18 cellular contexts compared by ENCODE assay signal in genomic region chr7:70318511-70318910, GRCh38.
DNase-seq lines count a peak whose midpoint lies in the region; ATAC-seq and TF ChIP-seq lines count a peak whose summit lies in the region.
"Had no signal": no experiment of that assay in that cellular context is flagged by ENCODE, and none has a peak within 500 bp of the region (broad histone marks: within the 10 kb centered on the region; RNA-seq: fewer than 3 reads in every experiment).

No MANE protein-coding gene starts in this region.

- no peak overlapping the region for H3K4me3 ChIP-seq in DND-41 (ENCODE audit: low read depth in 1 of 2, low read length in 2 of 2)
- no peak overlapping the region for H3K4me3 ChIP-seq in ovary
- H3K4me3 ChIP-seq: MG63, SJCRH30 had no signal

- H3K4me3 Mint-ChIP-seq in activated CD4-positive, alpha-beta T cell treated with anti-CD3 and anti-CD28 coated beads, Interleukin-2, amount 10 ng/mL, durations not matched to agents 7 days and 5 days, result no peak overlapping the region
- no peak overlapping the region for H3K4me3 Mint-ChIP-seq in activated CD4-positive, alpha-beta T cell treated with anti-CD3 and anti-CD28 coated beads, Interleukin-2, amount 10 ng/mL, durations not matched to agents 24 days and 14 days
- no peak overlapping the region for H3K4me3 Mint-ChIP-seq in activated naive CD8-positive, alpha-beta T cell treated with anti-CD3 and anti-CD28 coated beads, Interleukin-2, amount 50 U/mL, for 24 hours
- no peak overlapping the region for H3K4me3 Mint-ChIP-seq in stimulated activated naive CD8-positive, alpha-beta T cell treated with anti-CD3 and anti-CD28 coated beads, Interleukin-15, amount 100 ng/mL, for 72 hours

- POLR2A ChIA-PET in activated CD4-positive, alpha-beta T cell treated with anti-CD3 and anti-CD28 coated beads, Interleukin-2, amount 10 ng/mL, durations not matched to agents 7 days and 5 days (lab: Charles Lee), result interaction anchor here (0.5 kb wide), 1 partner anchor 477 kb away, joined by 3 read pairs; no protein-coding TSS in a partner anchor

- peak overlapping the region; percentile 72 for H3K27ac Mint-ChIP-seq in activated CD4-positive, alpha-beta T cell treated with anti-CD3 and anti-CD28 coated beads, Interleukin-2, amount 10 ng/mL, durations not matched to agents 7 days and 5 days
- no peak overlapping the region for H3K27ac Mint-ChIP-seq in activated CD4-positive, alpha-beta T cell treated with anti-CD3 and anti-CD28 coated beads, Interleukin-2, amount 10 ng/mL, durations not matched to agents 24 days and 14 days
- no peak overlapping the region for H3K27ac Mint-ChIP-seq in activated naive CD8-positive, alpha-beta T cell treated with anti-CD3 and anti-CD28 coated beads, Interleukin-2, amount 50 U/mL, for 24 hours
- H3K27ac Mint-ChIP-seq in stimulated activated naive CD8-positive, alpha-beta T cell treated with anti-CD3 and anti-CD28 coated beads, Interleukin-15, amount 100 ng/mL, for 72 hours, result no peak overlapping the region
- H3K27ac Mint-ChIP-seq: IgD-negative memory B cell had no signal

- peaks cover 33% of the 10 kb centered on the region for H3K4me1 ChIP-seq in DND-41 (ENCODE audit: insufficient read depth, low read length)
- H3K4me1 ChIP-seq in ovary (ENCODE audit: insufficient read depth), result peaks cover 3% of the 10 kb centered on the region

- H3K36me3 Mint-ChIP-seq in activated CD4-positive, alpha-beta T cell treated with anti-CD3 and anti-CD28 coated beads, Interleukin-2, amount 10 ng/mL, durations not matched to agents 7 days and 5 days (ENCODE audit: low read depth), result peaks cover 6% of the 10 kb centered on the region
- no peaks in the 10 kb centered on the region for H3K36me3 Mint-ChIP-seq in activated CD4-positive, alpha-beta T cell treated with anti-CD3 and anti-CD28 coated beads, Interleukin-2, amount 10 ng/mL, durations not matched to agents 24 days and 14 days (ENCODE audit: low read depth)
- no peaks in the 10 kb centered on the region for H3K36me3 Mint-ChIP-seq in activated naive CD8-positive, alpha-beta T cell treated with anti-CD3 and anti-CD28 coated beads, Interleukin-2, amount 50 U/mL, for 24 hours (ENCODE audit: low read depth)

- H3K27me3 Mint-ChIP-seq in activated CD4-positive, alpha-beta T cell treated with anti-CD3 and anti-CD28 coated beads, Interleukin-2, amount 10 ng/mL, durations not matched to agents 7 days and 5 days, result peaks cover 3% of the 10 kb centered on the region
- no peaks in the 10 kb centered on the region for H3K27me3 Mint-ChIP-seq in activated CD4-positive, alpha-beta T cell treated with anti-CD3 and anti-CD28 coated beads, Interleukin-2, amount 10 ng/mL, durations not matched to agents 24 days and 14 days
- no peaks in the 10 kb centered on the region for H3K27me3 Mint-ChIP-seq in activated naive CD8-positive, alpha-beta T cell treated with anti-CD3 and anti-CD28 coated beads, Interleukin-2, amount 50 U/mL, for 24 hours
- peaks cover 15% of the 10 kb centered on the region for H3K27me3 Mint-ChIP-seq in stimulated activated naive CD8-positive, alpha-beta T cell treated with anti-CD3 and anti-CD28 coated beads, Interleukin-15, amount 100 ng/mL, for 72 hours
- H3K27me3 Mint-ChIP-seq: IgD-negative memory B cell had no signal

- H3K36me3 ChIP-seq in DND-41 (ENCODE audit: insufficient read depth, low read length), result no peaks in the 10 kb centered on the region
- H3K36me3 ChIP-seq in ovary, result no peaks in the 10 kb centered on the region
- H3K36me3 ChIP-seq: MG63, SJCRH30 had no signal

- peaks cover 40% of the 10 kb centered on the region for H3K4me1 Mint-ChIP-seq in activated CD4-positive, alpha-beta T cell treated with anti-CD3 and anti-CD28 coated beads, Interleukin-2, amount 10 ng/mL, durations not matched to agents 7 days and 5 days
- peaks cover 18% of the 10 kb centered on the region for H3K4me1 Mint-ChIP-seq in activated CD4-positive, alpha-beta T cell treated with anti-CD3 and anti-CD28 coated beads, Interleukin-2, amount 10 ng/mL, durations not matched to agents 24 days and 14 days
- peaks cover 22% of the 10 kb centered on the region for H3K4me1 Mint-ChIP-seq in activated naive CD8-positive, alpha-beta T cell treated with anti-CD3 and anti-CD28 coated beads, Interleukin-2, amount 50 U/mL, for 24 hours
- peaks cover 29% of the 10 kb centered on the region for H3K4me1 Mint-ChIP-seq in stimulated activated naive CD8-positive, alpha-beta T cell treated with anti-CD3 and anti-CD28 coated beads, Interleukin-15, amount 100 ng/mL, for 72 hours
- H3K4me1 Mint-ChIP-seq: IgD-negative memory B cell had no signal

- intact Hi-C loops in activated CD4-positive, alpha-beta T cell treated with anti-CD3 and anti-CD28 coated beads, Interleukin-2, amount 10 ng/mL, durations not matched to agents 24 days and 14 days (cut with micrococcal nuclease), result loop anchor here (10.0 kb wide), 1 partner anchor 326 kb away; no protein-coding TSS in a partner anchor
- intact Hi-C loops in ovary (cut with DNase I), result no loop called here

- H3K79me2 ChIP-seq in DND-41 (ENCODE audit: insufficient read depth, low read length), result no peaks in the 10 kb centered on the region

- H3K27ac ChIP-seq in DND-41 (ENCODE audit: low read length), result peak overlapping the region; percentile 46
- H3K27ac ChIP-seq in ovary, result no peak overlapping the region
- H3K27ac ChIP-seq: SJCRH30 had no signal

- no peak for TF ChIP-seq EP300 in ovary (IDR thresholded peaks at IDR 0.05)

- H3K9me3 Mint-ChIP-seq in activated CD4-positive, alpha-beta T cell treated with anti-CD3 and anti-CD28 coated beads, Interleukin-2, amount 10 ng/mL, durations not matched to agents 7 days and 5 days, result peaks cover 11% of the 10 kb centered on the region
- H3K9me3 Mint-ChIP-seq in activated CD4-positive, alpha-beta T cell treated with anti-CD3 and anti-CD28 coated beads, Interleukin-2, amount 10 ng/mL, durations not matched to agents 24 days and 14 days, result peaks cover 9% of the 10 kb centered on the region
- H3K9me3 Mint-ChIP-seq in activated naive CD8-positive, alpha-beta T cell treated with anti-CD3 and anti-CD28 coated beads, Interleukin-2, amount 50 U/mL, for 24 hours, result peaks cover 8% of the 10 kb centered on the region
- H3K9me3 Mint-ChIP-seq in stimulated activated naive CD8-positive, alpha-beta T cell treated with anti-CD3 and anti-CD28 coated beads, Interleukin-15, amount 100 ng/mL, for 72 hours, result peaks cover 0 to 7% of the 10 kb centered on the region in 2 donors
- H3K9me3 Mint-ChIP-seq: IgD-negative memory B cell had no signal

- DNase-seq in activated CD4-positive, alpha-beta T cell treated with anti-CD3 and anti-CD28 coated beads, Interleukin-2, amount 10 ng/mL, durations not matched to agents 7 days and 5 days, result no peak
- no peak for DNase-seq in activated CD4-positive, alpha-beta T cell treated with anti-CD3 and anti-CD28 coated beads, Interleukin-2, amount 10 ng/mL, durations not matched to agents 24 days and 14 days
- DNase-seq in DND-41, result peak; percentile 82
- no peak for DNase-seq in activated naive CD8-positive, alpha-beta T cell treated with anti-CD3 and anti-CD28 coated beads, Interleukin-2, amount 50 U/mL, for 24 hours
- no peak for DNase-seq in stimulated activated naive CD8-positive, alpha-beta T cell treated with anti-CD3 and anti-CD28 coated beads, Interleukin-15, amount 100 ng/mL, for 72 hours
- DNase-seq in ovary, result no peak
- DNase-seq: DMS79 treated with DMSO at 0.1 percent for 48 hours, Karpas-422, MG63, NCI-H1048, NCI-H1436, NCI-H1930, NCI-H226, NCI-H524 treated with DMSO at 0.1 percent for 48 hours, SJCRH30 had no signal

- no peak overlapping the region for H3K9ac ChIP-seq in DND-41 (ENCODE audit: low read depth, low read length)

- TF ChIP-seq CTCF in DND-41 (IDR thresholded peaks at IDR 0.05; ENCODE audit: borderline replicate concordance, extremely low read depth, low read length, poor library complexity, severe bottlenecking) (no peak), ovary (IDR thresholded peaks at IDR 0.05) (no peak)

- no peak overlapping the region for H2AFZ ChIP-seq in DND-41 (ENCODE audit: low read depth, low read length)

- H3K4me2 ChIP-seq in DND-41 (ENCODE audit: insufficient read depth, low read length), result peak overlapping the region; percentile 32; the same call in 1 of the 2 replicates

- no peaks in the 10 kb centered on the region for H4K20me1 ChIP-seq in DND-41 (ENCODE audit: insufficient read depth, low read length)

- peak; percentile 100 for ATAC-seq in DND-41 (ENCODE audit: insufficient read depth, low read depth)
- ATAC-seq in activated naive CD8-positive, alpha-beta T cell treated with anti-CD3 and anti-CD28 coated beads, Interleukin-2, amount 50 U/mL, for 24 hours, result peak; percentile 58
- peak; percentile 73 for ATAC-seq in stimulated activated naive CD8-positive, alpha-beta T cell treated with anti-CD3 and anti-CD28 coated beads, Interleukin-15, amount 100 ng/mL, for 72 hours
- ATAC-seq in HG02973 (IDR thresholded peaks at IDR 0.05; ENCODE audit: unreplicated experiment), result no peak
- ATAC-seq: Panc1 had no signal

- 87 to 95% (median 94%) methylated on average over 1 of the region's 1 CpG for WGBS in ovary, 3 donors

- H3K27me3 ChIP-seq in DND-41 (ENCODE audit: insufficient read depth, low read length, poor library complexity), result no peaks in the 10 kb centered on the region
- no peaks in the 10 kb centered on the region for H3K27me3 ChIP-seq in ovary
- H3K27me3 ChIP-seq: MG63, SJCRH30 had no signal

- H3K9me3 ChIP-seq in DND-41 (ENCODE audit: insufficient read depth, low read length, severe bottlenecking), result no peaks in the 10 kb centered on the region
- H3K9me3 ChIP-seq in ovary, result no peaks in the 10 kb centered on the region
- H3K9me3 ChIP-seq: MG63, SJCRH30 had no signal

- CTCF ChIA-PET in activated CD4-positive, alpha-beta T cell treated with anti-CD3 and anti-CD28 coated beads, Interleukin-2, amount 10 ng/mL, durations not matched to agents 7 days and 5 days (lab: Charles Lee), result no interaction called here

- no peak for TF ChIP-seq POLR2A in ovary (IDR thresholded peaks at IDR 0.05)
